In genomic region chr20:56467969-56468316, GRCh38 we compare ENCODE assay signal across 8 cellular contexts. TPM values are rescaled to one million over a fixed set of nuclear protein-coding genes. Genes with fewer than 3 reads are reported as not detected.
DNase-seq lines count a peak whose midpoint lies in the region; ATAC-seq and TF ChIP-seq lines count a peak whose summit lies in the region.

No MANE protein-coding gene starts in this region.

- H3K4me3 Mint-ChIP-seq in CD4-positive, CD25-positive, alpha-beta regulatory T cell, result peak overlapping the region; percentile 93 to 99 (median 98)
- peak overlapping the region; percentile 99 for H3K4me3 Mint-ChIP-seq in natural killer cell

- no peaks in the 10 kb centered on the region for H3K27me3 Mint-ChIP-seq in CD4-positive, CD25-positive, alpha-beta regulatory T cell
- no peaks in the 10 kb centered on the region for H3K27me3 Mint-ChIP-seq in natural killer cell (ENCODE audit: low read depth in 2 of 2)

- peaks cover 24% of the 10 kb centered on the region for H3K4me1 ChIP-seq in CD4-positive, CD25-positive, alpha-beta regulatory T cell (ENCODE audit: control insufficient read depth, insufficient read depth, low read length, poor library complexity, severe bottlenecking)
- H3K4me1 ChIP-seq in HUES48 (ENCODE audit: control insufficient read depth, insufficient read depth, low read length), result no peaks in the 10 kb centered on the region

- no peaks in the 10 kb centered on the region for H3K9me3 Mint-ChIP-seq in CD4-positive, CD25-positive, alpha-beta regulatory T cell
- H3K9me3 Mint-ChIP-seq in natural killer cell, result no peaks in the 10 kb centered on the region

- H3K4me3 ChIP-seq in CD4-positive, CD25-positive, alpha-beta regulatory T cell (ENCODE audit: low read depth, low read length), result peak overlapping the region; percentile 82
- peak overlapping the region; percentile 81 for H3K4me3 ChIP-seq in HUES48 (ENCODE audit: low read depth, low read length)

- TF ChIP-seq CTCF in natural killer cell (IDR thresholded peaks at IDR 0.05), result no peak

- H3K36me3 Mint-ChIP-seq in CD4-positive, CD25-positive, alpha-beta regulatory T cell, result peaks cover 6% of the 10 kb centered on the region
- H3K36me3 Mint-ChIP-seq in natural killer cell, result no peaks in the 10 kb centered on the region

- DNase-seq in CD4-positive, CD25-positive, alpha-beta regulatory T cell, result no peak
- no peak for DNase-seq in caudate nucleus (lab: John Stamatoyannopoulos, UW)
- DNase-seq in natural killer cell, result no peak
- no peak for DNase-seq in HK-2 (ENCODE audit: unreplicated experiment)

- peak overlapping the region; percentile 95 to 100 (median 100) for H3K27ac Mint-ChIP-seq in CD4-positive, CD25-positive, alpha-beta regulatory T cell
- H3K27ac Mint-ChIP-seq in natural killer cell, result peak overlapping the region; percentile 98 to 100

- H3K27me3 ChIP-seq in CD4-positive, CD25-positive, alpha-beta regulatory T cell (ENCODE audit: control insufficient read depth, insufficient read depth, low read length), result no peaks in the 10 kb centered on the region
- no peaks in the 10 kb centered on the region for H3K27me3 ChIP-seq in HUES48 (ENCODE audit: control insufficient read depth, insufficient read depth, low read length)

- H3K9ac ChIP-seq in HUES48 (ENCODE audit: low read depth, low read length), result peak overlapping the region; percentile 39; the same call in 1 of the 2 replicates

- peaks cover 3% of the 10 kb centered on the region for H3K36me3 ChIP-seq in CD4-positive, CD25-positive, alpha-beta regulatory T cell (ENCODE audit: control insufficient read depth, insufficient read depth, low read length)
- H3K36me3 ChIP-seq in HUES48 (ENCODE audit: control insufficient read depth, insufficient read depth, low read length), result peaks cover 3% of the 10 kb centered on the region

- no peak for ATAC-seq in CD4-positive, CD25-positive, alpha-beta regulatory T cell (ENCODE audit: low read depth in 2 of 2)
- ATAC-seq in natural killer cell, result peak in 2 of 3 donors; percentile 4 to 16
- ATAC-seq in GM21360 (IDR thresholded peaks at IDR 0.05; ENCODE audit: unreplicated experiment), result no peak
- ATAC-seq in GM18858 (IDR thresholded peaks at IDR 0.05; ENCODE audit: unreplicated experiment), result no peak
- no peak for ATAC-seq in HG03378 (IDR thresholded peaks at IDR 0.05; ENCODE audit: unreplicated experiment)

- H3K4me1 Mint-ChIP-seq in CD4-positive, CD25-positive, alpha-beta regulatory T cell, result peaks cover 13 to 42% (median 25%) of the 10 kb centered on the region in 4 donors
- H3K4me1 Mint-ChIP-seq in natural killer cell, result peaks cover 42 to 51% of the 10 kb centered on the region in 2 donors

- intact Hi-C loops in natural killer cell (cut with micrococcal nuclease), result loop anchor here (1.0 kb wide), 3 partner anchors 28 to 76 kb away; partner anchors contain the start of genes AURKA and CSTF1

- H3K9me3 ChIP-seq in CD4-positive, CD25-positive, alpha-beta regulatory T cell (ENCODE audit: control insufficient read depth in 2 of 2, low read length in 2 of 2), result no peaks in the 10 kb centered on the region
- no peaks in the 10 kb centered on the region for H3K9me3 ChIP-seq in HUES48 (ENCODE audit: control insufficient read depth, insufficient read depth, low read length)

- peak overlapping the region; percentile 91 for H3K27ac ChIP-seq in CD4-positive, CD25-positive, alpha-beta regulatory T cell (ENCODE audit: insufficient read depth, low read length, poor library complexity, severe bottlenecking)
- H3K27ac ChIP-seq in HUES48 (ENCODE audit: low read depth, low read length) (peak overlapping the region; percentile 46), caudate nucleus (ENCODE audit: low read depth, low read length) (peak overlapping the region; percentile 88)

RNA-seq across cellular contexts. Expression of gene RTF2, which starts 0.5 kb away (rescaled TPM):
- total RNA-seq in CD4-positive, CD25-positive, alpha-beta regulatory T cell, result 74.3 TPM
- 100 to 1,000 TPM; 110 to 133 (median 123) TPM for polyA plus RNA-seq in CD4-positive, CD25-positive, alpha-beta regulatory T cell
- 10 to 100 TPM; 81.5 to 89.1 (median 83.4) TPM for total RNA-seq in natural killer cell

RNA-seq across cellular contexts. Expression of gene CASS4, which starts 55.9 kb away (rescaled TPM):
- 9.8 TPM for total RNA-seq in CD4-positive, CD25-positive, alpha-beta regulatory T cell
- 1 to 10 TPM in 3 of 4 donors, under 1 TPM in 1; 0.96 to 4.0 (median 2.9) TPM for polyA plus RNA-seq in CD4-positive, CD25-positive, alpha-beta regulatory T cell
- total RNA-seq in natural killer cell, result 10 to 100 TPM in 2 of 3 donors, 1 to 10 TPM in 1; 9.3 to 13.8 (median 13.4) TPM

RNA-seq across cellular contexts. Expression of gene FAM209A, which starts 56.6 kb away (rescaled TPM):
- 6.1 TPM for total RNA-seq in CD4-positive, CD25-positive, alpha-beta regulatory T cell
- 1 to 10 TPM in 1 of 4 donors, under 1 TPM in 3; 0.43 to 1.1 (median 0.58) TPM for polyA plus RNA-seq in CD4-positive, CD25-positive, alpha-beta regulatory T cell
- 1 to 10 TPM; 4.0 to 5.6 (median 5.4) TPM for total RNA-seq in natural killer cell

Comparison
In these comparisons a context has a peak if more than half of its experiments do, and no peak if none do; other contexts are left out.
1. ATAC-seq: peak in natural killer cell (2 of 3); none in CD4-positive, CD25-positive, alpha-beta regulatory T cell (0 of 2), GM21360 (single experiment), GM18858 (single experiment) and HG03378 (single experiment).
2. Peak in every context shown above with its lines, with median percentiles within 50 percentile points of each other: H3K27ac ChIP-seq.